14 cellular contexts compared by ENCODE assay signal in genomic region chrX:39809326-39809725, GRCh38.
DNase-seq lines count a peak whose midpoint lies in the region; ATAC-seq and TF ChIP-seq lines count a peak whose summit lies in the region.
"Had no signal": no experiment of that assay in that cellular context is flagged by ENCODE, and none has a peak within 500 bp of the region (broad histone marks: within the 10 kb centered on the region; RNA-seq: fewer than 3 reads in every experiment).

No MANE protein-coding gene starts in this region.

- H3K4me1 ChIP-seq in neural progenitor cell, result peaks cover 53% of the 10 kb centered on the region
- H3K4me1 ChIP-seq: SJCRH30 had no signal

- no peaks in the 10 kb centered on the region for H4K20me1 ChIP-seq in neural progenitor cell (ENCODE audit: low read depth)

- no peaks in the 10 kb centered on the region for H3K79me2 ChIP-seq in neural progenitor cell (ENCODE audit: low read depth)

- H3K36me3 Mint-ChIP-seq in endothelial cell (ENCODE audit: low read depth, unreplicated experiment) (no peaks in the 10 kb centered on the region), neural progenitor cell (peaks cover 2% of the 10 kb centered on the region)
- H3K36me3 Mint-ChIP-seq in activated T-helper 1 cell treated with anti-CD3 and anti-CD28 coated beads, Interleukin-12 subunit alpha, Interleukin-12 subunit beta, Interleukin-2, Interleukin-4 antibody, amounts not matched to agents 30 ng/mL and 10 ng/mL and 1 ng/mL, durations not matched to agents 14 hours and 24 hours and 36 hours (ENCODE audit: low read depth), result no peaks in the 10 kb centered on the region
- H3K36me3 Mint-ChIP-seq: IgD-negative memory B cell had no signal

- no peaks in the 10 kb centered on the region for H3K9me3 ChIP-seq in neural progenitor cell (ENCODE audit: low read depth)
- H3K9me3 ChIP-seq: SJCRH30 had no signal

- peaks cover 40% of the 10 kb centered on the region for H3F3A ChIP-seq in neural progenitor cell (ENCODE audit: low read depth)

- H3K4me3 Mint-ChIP-seq in endothelial cell (ENCODE audit: unreplicated experiment) (no peak overlapping the region), neural progenitor cell (no peak overlapping the region)
- H3K4me3 Mint-ChIP-seq in activated T-helper 1 cell treated with anti-CD3 and anti-CD28 coated beads, Interleukin-12 subunit alpha, Interleukin-12 subunit beta, Interleukin-2, Interleukin-4 antibody, amounts not matched to agents 30 ng/mL and 10 ng/mL and 1 ng/mL, durations not matched to agents 14 hours and 24 hours and 36 hours, result no peak overlapping the region
- H3K4me3 Mint-ChIP-seq: IgD-negative memory B cell had no signal

- H3K27ac Mint-ChIP-seq in endothelial cell (ENCODE audit: unreplicated experiment), result peak overlapping the region; percentile 74
- peak overlapping the region; percentile 35 for H3K27ac Mint-ChIP-seq in neural progenitor cell
- H3K27ac Mint-ChIP-seq in activated T-helper 1 cell treated with anti-CD3 and anti-CD28 coated beads, Interleukin-12 subunit alpha, Interleukin-12 subunit beta, Interleukin-2, Interleukin-4 antibody, amounts not matched to agents 30 ng/mL and 10 ng/mL and 1 ng/mL, durations not matched to agents 14 hours and 24 hours and 36 hours, result no peak overlapping the region
- H3K27ac Mint-ChIP-seq: IgD-negative memory B cell had no signal

- H3K9ac ChIP-seq in neural progenitor cell, result no peak overlapping the region

- H3K9me3 Mint-ChIP-seq in endothelial cell (ENCODE audit: unreplicated experiment) (no peaks in the 10 kb centered on the region), neural progenitor cell (peaks cover 15% of the 10 kb centered on the region)
- H3K9me3 Mint-ChIP-seq in activated T-helper 1 cell treated with anti-CD3 and anti-CD28 coated beads, Interleukin-12 subunit alpha, Interleukin-12 subunit beta, Interleukin-2, Interleukin-4 antibody, amounts not matched to agents 30 ng/mL and 10 ng/mL and 1 ng/mL, durations not matched to agents 14 hours and 24 hours and 36 hours, result no peaks in the 10 kb centered on the region

- H3K4me1 Mint-ChIP-seq in endothelial cell (ENCODE audit: unreplicated experiment), result peaks cover 17% of the 10 kb centered on the region
- H3K4me1 Mint-ChIP-seq in neural progenitor cell, result peaks cover 59% of the 10 kb centered on the region
- H3K4me1 Mint-ChIP-seq in activated T-helper 1 cell treated with anti-CD3 and anti-CD28 coated beads, Interleukin-12 subunit alpha, Interleukin-12 subunit beta, Interleukin-2, Interleukin-4 antibody, amounts not matched to agents 30 ng/mL and 10 ng/mL and 1 ng/mL, durations not matched to agents 14 hours and 24 hours and 36 hours (ENCODE audit: low read depth), result peaks cover 17% of the 10 kb centered on the region

- no peak overlapping the region for H3K4me2 ChIP-seq in neural progenitor cell

- intact Hi-C loops in activated T-helper 1 cell treated with anti-CD3 and anti-CD28 coated beads, Interleukin-12 subunit alpha, Interleukin-12 subunit beta, Interleukin-2, Interleukin-4 antibody, amounts not matched to agents 30 ng/mL and 10 ng/mL and 1 ng/mL, durations not matched to agents 14 hours and 24 hours and 36 hours (cut with micrococcal nuclease), result no loop called here

- peaks cover 2% of the 10 kb centered on the region for H3K27me3 Mint-ChIP-seq in endothelial cell (ENCODE audit: unreplicated experiment)
- H3K27me3 Mint-ChIP-seq in neural progenitor cell (ENCODE audit: insufficient read depth, low read depth), result peaks cover 11% of the 10 kb centered on the region
- H3K27me3 Mint-ChIP-seq in activated T-helper 1 cell treated with anti-CD3 and anti-CD28 coated beads, Interleukin-12 subunit alpha, Interleukin-12 subunit beta, Interleukin-2, Interleukin-4 antibody, amounts not matched to agents 30 ng/mL and 10 ng/mL and 1 ng/mL, durations not matched to agents 14 hours and 24 hours and 36 hours (ENCODE audit: insufficient read depth), result no peaks in the 10 kb centered on the region

- no peaks in the 10 kb centered on the region for H3K27me3 ChIP-seq in neural progenitor cell
- H3K27me3 ChIP-seq: SJCRH30 had no signal

- H3K27ac ChIP-seq in RWPE1 (no peak overlapping the region), neural progenitor cell (no peak overlapping the region)
- H3K27ac ChIP-seq: SJCRH30, VCaP had no signal

- TF ChIP-seq CTCF in RWPE1 (conservative IDR thresholded peaks at IDR 0.05; ENCODE audit: low read depth), result no peak
- no peak for TF ChIP-seq CTCF in endothelial cell (IDR thresholded peaks at IDR 0.05; ENCODE audit: unreplicated experiment)
- no peak for TF ChIP-seq CTCF in neural progenitor cell (IDR thresholded peaks at IDR 0.05)

- no peak overlapping the region for H3K4me3 ChIP-seq in neural progenitor cell
- H3K4me3 ChIP-seq: SJCRH30 had no signal

- POLR2A ChIA-PET in RWPE1 (lab: Yijun Ruan, JAX; ENCODE audit: low non-redundant PET), result interaction anchor here (0.6 to 0.7 kb wide), 2 partner anchors 138 to 251 kb away, joined by 5 to 8 read pairs; no protein-coding TSS in a partner anchor

- H3K36me3 ChIP-seq in neural progenitor cell, result no peaks in the 10 kb centered on the region
- H3K36me3 ChIP-seq: SJCRH30 had no signal

- ATAC-seq in HG02852 (IDR thresholded peaks at IDR 0.05; ENCODE audit: unreplicated experiment), result no peak

- CTCF ChIA-PET in RWPE1 (lab: Yijun Ruan, JAX), result interaction anchor here (0.6 kb wide), 1 partner anchor 80 kb away, joined by 3 read pairs; no protein-coding TSS in a partner anchor

- no peak overlapping the region for H2AFZ ChIP-seq in neural progenitor cell (replicated peaks)

- peak; percentile 29 for DNase-seq in CD1c-positive myeloid dendritic cell (ENCODE audit: extremely low spot score)
- peak; percentile 44 for DNase-seq in RWPE1 (ENCODE audit: low spot score)
- DNase-seq in endothelial cell (ENCODE audit: low spot score), result no peak
- no peak for DNase-seq in neural progenitor cell (ENCODE audit: low spot score)
- DNase-seq in activated T-helper 1 cell treated with anti-CD3 and anti-CD28 coated beads, Interleukin-12 subunit alpha, Interleukin-12 subunit beta, Interleukin-2, Interleukin-4 antibody, amounts not matched to agents 30 ng/mL and 10 ng/mL and 1 ng/mL, durations not matched to agents 14 hours and 24 hours and 36 hours (ENCODE audit: low spot score), result no peak
- no peak for DNase-seq in mucosa of gallbladder (ENCODE audit: low spot score)
- no peak for DNase-seq in occipital lobe (lab: John Stamatoyannopoulos, UW)
- DNase-seq: NCI-H146; NCI-H748 treated with DMSO at 0.1 percent for 48 hours; SJCRH30; stimulated activated CD4-positive, alpha-beta T cell treated with anti-CD3 and anti-CD28 coated beads, Interleukin-1b, Interleukin-23, amount 100 ng/mL, for 48 hours had no signal

Comparison
In these comparisons a context has a peak if more than half of its experiments do, and no peak if none do; other contexts are left out.
1. DNase-seq: peak in CD1c-positive myeloid dendritic cell (single experiment) and RWPE1 (single experiment); none in endothelial cell (single experiment), neural progenitor cell (single experiment), activated T-helper 1 cell treated with anti-CD3 and anti-CD28 coated beads, Interleukin-12 subunit alpha, Interleukin-12 subunit beta, Interleukin-2, Interleukin-4 antibody, amounts not matched to agents 30 ng/mL and 10 ng/mL and 1 ng/mL, durations not matched to agents 14 hours and 24 hours and 36 hours (single experiment), mucosa of gallbladder (single experiment) and occipital lobe (single experiment).